ENCODE assay signal across 8 cellular contexts in genomic region chr22:24434472-24435322, GRCh38. TPM values are rescaled to one million over a fixed set of nuclear protein-coding genes. Genes with fewer than 3 reads are reported as not detected.
DNase-seq lines count a peak whose midpoint lies in the region; ATAC-seq and TF ChIP-seq lines count a peak whose summit lies in the region.

No MANE protein-coding gene starts in this region.

- peak overlapping the region; percentile 30 to 41 for H3K9ac ChIP-seq in mucosa of rectum (ENCODE audit: low read depth in 1 of 2, low read length in 2 of 2)

- intact Hi-C loops in Calu3 (cut with micrococcal nuclease; ENCODE audit: unreplicated experiment): no loop called here

- H3K4me3 Mint-ChIP-seq in activated naive CD8-positive, alpha-beta T cell treated with anti-CD3 and anti-CD28 coated beads, Interleukin-2, amount 50 U/mL, for 24 hours: peak overlapping the region; percentile 80
- H3K4me3 Mint-ChIP-seq in stimulated activated naive CD8-positive, alpha-beta T cell treated with anti-CD3 and anti-CD28 coated beads, Interleukin-15, amount 100 ng/mL, for 72 hours: peak overlapping the region; percentile 79 to 87
- H3K4me3 Mint-ChIP-seq in Calu3 (ENCODE audit: low read depth, unreplicated experiment): no peak overlapping the region

- TF ChIP-seq CTCF in Calu3 (IDR thresholded peaks at IDR 0.05; ENCODE audit: unreplicated experiment): no peak

- peak; percentile 52 for DNase-seq in T follicular helper cell (ENCODE audit: low read depth)
- peak; percentile 77 for DNase-seq in activated naive CD8-positive, alpha-beta T cell treated with anti-CD3 and anti-CD28 coated beads, Interleukin-2, amount 50 U/mL, for 24 hours
- DNase-seq in stimulated activated naive CD8-positive, alpha-beta T cell treated with anti-CD3 and anti-CD28 coated beads, Interleukin-15, amount 100 ng/mL, for 72 hours: peak; percentile 85 to 96
- DNase-seq in Calu3: no peak
- no peak for DNase-seq in NCI-H345 treated with DMSO at 0.1 percent for 48 hours (lab: John Stamatoyannopoulos, UW; ENCODE audit: unreplicated experiment)

- peaks cover 3% of the 10 kb centered on the region for H3K27me3 Mint-ChIP-seq in activated naive CD8-positive, alpha-beta T cell treated with anti-CD3 and anti-CD28 coated beads, Interleukin-2, amount 50 U/mL, for 24 hours
- no peaks in the 10 kb centered on the region for H3K27me3 Mint-ChIP-seq in stimulated activated naive CD8-positive, alpha-beta T cell treated with anti-CD3 and anti-CD28 coated beads, Interleukin-15, amount 100 ng/mL, for 72 hours
- H3K27me3 Mint-ChIP-seq in Calu3 (ENCODE audit: unreplicated experiment): no peaks in the 10 kb centered on the region

- ATAC-seq in GM18519 (IDR thresholded peaks at IDR 0.05; ENCODE audit: low FRiP score, unreplicated experiment) (peak; percentile 27), HG02973 (IDR thresholded peaks at IDR 0.05; ENCODE audit: unreplicated experiment) (peak; percentile 33)
- peak; percentile 70 for ATAC-seq in activated naive CD8-positive, alpha-beta T cell treated with anti-CD3 and anti-CD28 coated beads, Interleukin-2, amount 50 U/mL, for 24 hours
- ATAC-seq in stimulated activated naive CD8-positive, alpha-beta T cell treated with anti-CD3 and anti-CD28 coated beads, Interleukin-15, amount 100 ng/mL, for 72 hours: peak; percentile 91

- peak overlapping the region in 1 of 2 donors; percentile 50 for H3K4me3 ChIP-seq in mucosa of rectum (ENCODE audit: low read length in 2 of 2)

- no peaks in the 10 kb centered on the region for H3K36me3 ChIP-seq in mucosa of rectum (ENCODE audit: control insufficient read depth in 2 of 2, insufficient read depth in 2 of 2, low read length in 2 of 2)

- H3K4me1 ChIP-seq in mucosa of rectum (ENCODE audit: control insufficient read depth in 2 of 2, insufficient read depth in 2 of 2, low read length in 2 of 2): peaks cover 19 to 54% of the 10 kb centered on the region in 2 donors

- no peaks in the 10 kb centered on the region for H3K27me3 ChIP-seq in mucosa of rectum (ENCODE audit: control insufficient read depth in 2 of 2, insufficient read depth in 2 of 2, low read length in 2 of 2)

- no peaks in the 10 kb centered on the region for H3K9me3 ChIP-seq in mucosa of rectum (ENCODE audit: control insufficient read depth in 2 of 2, low read length in 2 of 2)

- peak overlapping the region; percentile 72 to 90 for H3K27ac ChIP-seq in mucosa of rectum (ENCODE audit: low read depth in 2 of 2, low read length in 2 of 2)

- H3K27ac Mint-ChIP-seq in activated naive CD8-positive, alpha-beta T cell treated with anti-CD3 and anti-CD28 coated beads, Interleukin-2, amount 50 U/mL, for 24 hours: peak overlapping the region; percentile 100
- H3K27ac Mint-ChIP-seq in stimulated activated naive CD8-positive, alpha-beta T cell treated with anti-CD3 and anti-CD28 coated beads, Interleukin-15, amount 100 ng/mL, for 72 hours: peak overlapping the region; percentile 97 to 99
- H3K27ac Mint-ChIP-seq in Calu3 (ENCODE audit: unreplicated experiment): no peak overlapping the region

- CTCF ChIA-PET in Calu3 (lab: Charles Lee): interaction anchor here (0.7 to 1.8 kb wide), 2 partner anchors 11 to 89 kb away, joined by 3 to 6 read pairs; no protein-coding TSS in a partner anchor

- BruUV-seq in Calu3 (replicated peaks; lab: Mats Ljungman, UMichigan): no TSS peak

- H3K36me3 Mint-ChIP-seq in activated naive CD8-positive, alpha-beta T cell treated with anti-CD3 and anti-CD28 coated beads, Interleukin-2, amount 50 U/mL, for 24 hours (ENCODE audit: low read depth): peaks cover 42% of the 10 kb centered on the region
- H3K36me3 Mint-ChIP-seq in Calu3 (ENCODE audit: insufficient read depth, unreplicated experiment): peaks cover 9% of the 10 kb centered on the region

- H3K9me3 Mint-ChIP-seq in activated naive CD8-positive, alpha-beta T cell treated with anti-CD3 and anti-CD28 coated beads, Interleukin-2, amount 50 U/mL, for 24 hours: no peaks in the 10 kb centered on the region
- no peaks in the 10 kb centered on the region for H3K9me3 Mint-ChIP-seq in stimulated activated naive CD8-positive, alpha-beta T cell treated with anti-CD3 and anti-CD28 coated beads, Interleukin-15, amount 100 ng/mL, for 72 hours
- no peaks in the 10 kb centered on the region for H3K9me3 Mint-ChIP-seq in Calu3 (ENCODE audit: low read depth, unreplicated experiment)

- H3K4me1 Mint-ChIP-seq in activated naive CD8-positive, alpha-beta T cell treated with anti-CD3 and anti-CD28 coated beads, Interleukin-2, amount 50 U/mL, for 24 hours: peaks cover 94% of the 10 kb centered on the region
- H3K4me1 Mint-ChIP-seq in stimulated activated naive CD8-positive, alpha-beta T cell treated with anti-CD3 and anti-CD28 coated beads, Interleukin-15, amount 100 ng/mL, for 72 hours: peaks cover 98% of the 10 kb centered on the region
- peaks cover 15% of the 10 kb centered on the region for H3K4me1 Mint-ChIP-seq in Calu3 (ENCODE audit: low read depth, unreplicated experiment)

RNA-seq across cellular contexts. Expression of gene ADORA2A, which starts 7.3 kb away (rescaled TPM):
- 2.4 and 2.9 TPM in 2 replicates for total RNA-seq in Calu3 (2022)

Comparison
In these comparisons a context has a peak if more than half of its experiments do, and no peak if none do; other contexts are left out.
1. ATAC-seq: peak in every context shown above with its lines; median percentile 91 in stimulated activated naive CD8-positive, alpha-beta T cell treated with anti-CD3 and anti-CD28 coated beads, Interleukin-15, amount 100 ng/mL, for 72 hours; 70 in activated naive CD8-positive, alpha-beta T cell treated with anti-CD3 and anti-CD28 coated beads, Interleukin-2, amount 50 U/mL, for 24 hours; 33 in HG02973; 27 in GM18519.
2. DNase-seq: peak in T follicular helper cell (single experiment), activated naive CD8-positive, alpha-beta T cell treated with anti-CD3 and anti-CD28 coated beads, Interleukin-2, amount 50 U/mL, for 24 hours (single experiment) and stimulated activated naive CD8-positive, alpha-beta T cell treated with anti-CD3 and anti-CD28 coated beads, Interleukin-15, amount 100 ng/mL, for 72 hours (2 of 2); none in Calu3 (single experiment) and NCI-H345 treated with DMSO at 0.1 percent for 48 hours (single experiment).